Comparison of ENCODE assay signal across 31 cellular contexts in the genomic region with DNA sequence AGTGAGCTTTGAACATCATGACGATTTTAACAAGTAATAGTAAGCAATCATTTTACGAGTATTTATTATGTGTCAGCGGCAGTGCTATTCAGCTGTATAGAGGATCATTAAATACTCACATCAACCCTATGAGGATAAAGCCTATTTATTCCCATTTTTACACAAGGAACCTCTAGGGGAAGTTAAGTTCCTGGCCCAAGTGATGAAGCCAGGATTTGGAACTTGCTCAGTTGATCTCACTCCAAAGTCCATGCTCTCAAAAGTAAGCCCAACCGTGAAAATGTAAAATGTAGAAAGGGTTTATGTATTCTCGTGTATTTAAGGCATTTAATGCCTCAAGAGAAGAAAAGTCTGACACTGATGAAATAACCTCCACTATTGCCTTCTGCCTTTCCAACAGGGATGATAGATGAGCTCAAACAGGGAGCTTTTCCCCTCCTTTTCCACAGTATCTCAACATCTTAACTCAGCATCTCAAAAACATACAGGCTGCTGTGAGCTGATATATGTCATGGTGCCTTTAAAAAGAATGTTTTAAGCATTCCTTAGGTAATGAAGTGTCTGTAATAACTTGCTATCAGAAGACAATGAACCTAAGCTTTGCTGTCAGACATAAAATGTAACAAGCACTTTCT. TPM values are rescaled to one million over a fixed set of nuclear protein-coding genes. Genes with fewer than 3 reads are reported as not detected.
"Had no signal": no experiment of that assay in that cellular context is flagged by ENCODE, and none has a peak within 500 bp of the region (broad histone marks: within the 10 kb centered on the region; RNA-seq: fewer than 3 reads in every experiment).

No MANE protein-coding gene starts in this region.

- H3K4me3 Mint-ChIP-seq: central memory CD8-positive, alpha-beta T cell; memory B cell; naive B cell; natural killer cell treated with Interleukin-12 subunit alpha and Interleukin-12 subunit beta and Interleukin-15 and Interleukin-18, amount 100 ng/mL, for 72 hours; neural progenitor cell; stimulated activated effector memory CD8-positive, alpha-beta T cell treated with anti-CD3 and anti-CD28 coated beads, Interleukin-12 subunit alpha, Interleukin-12 subunit beta, amount 100 ng/mL, for 72 hours had no signal

- DNase-seq: colonic mucosa; dermis blood vessel endothelial cell; effector memory CD4-positive, alpha-beta T cell; foreskin keratinocyte; glutamatergic neuron; hypothalamus; left lung; mucosa of descending colon; naive B cell; psoas muscle; right lobe of liver; small intestine; stimulated activated CD4-positive, alpha-beta T cell treated with anti-CD3 and anti-CD28 coated beads, Interleukin-12 subunit alpha, Interleukin-12 subunit beta, amount 100 ng/mL, for 4 hours; stimulated activated CD4-positive, alpha-beta T cell treated with anti-CD3 and anti-CD28 coated beads, Interleukin-2, amount 100 ng/mL, for 24 hours; stimulated activated CD4-positive, alpha-beta T cell treated with anti-CD3 and anti-CD28 coated beads, Interleukin-4, amount 100 ng/mL, for 24 hours; stimulated activated naive CD4-positive, alpha-beta T cell treated with Interleukin-2 at 50 U/mL for 16 hours; stomach; thyroid gland; trophoblast cell had no signal

- H3K27ac ChIP-seq: colonic mucosa, esophagus muscularis mucosa, foreskin keratinocyte, gastroesophageal sphincter, left lung, neural progenitor cell, psoas muscle, right lobe of liver, stomach, thyroid gland, vagina had no signal

- ATAC-seq: foreskin keratinocyte; gastroesophageal sphincter; left lung; mucosa of descending colon; natural killer cell treated with Interleukin-12 subunit alpha and Interleukin-12 subunit beta and Interleukin-15 and Interleukin-18, amount 100 ng/mL, for 72 hours; psoas muscle; stimulated activated effector memory CD8-positive, alpha-beta T cell treated with anti-CD3 and anti-CD28 coated beads, Interleukin-12 subunit alpha, Interleukin-12 subunit beta, amount 100 ng/mL, for 72 hours had no signal

- H3K36me3 ChIP-seq: colonic mucosa, gastroesophageal sphincter, left lung, neural progenitor cell, stomach, thyroid gland, vagina had no signal

- H3K4me2 ChIP-seq: neural progenitor cell had no signal

- H3K27me3 ChIP-seq: colonic mucosa, left lung, neural progenitor cell, right lobe of liver, thyroid gland, vagina had no signal

- H3K36me3 Mint-ChIP-seq: memory B cell; naive B cell; natural killer cell treated with Interleukin-12 subunit alpha and Interleukin-12 subunit beta and Interleukin-15 and Interleukin-18, amount 100 ng/mL, for 72 hours; neural progenitor cell; stimulated activated effector memory CD8-positive, alpha-beta T cell treated with anti-CD3 and anti-CD28 coated beads, Interleukin-12 subunit alpha, Interleukin-12 subunit beta, amount 100 ng/mL, for 72 hours had no signal

- H3K9ac ChIP-seq: neural progenitor cell had no signal

- H3K9me3 Mint-ChIP-seq: central memory CD8-positive, alpha-beta T cell; memory B cell; natural killer cell treated with Interleukin-12 subunit alpha and Interleukin-12 subunit beta and Interleukin-15 and Interleukin-18, amount 100 ng/mL, for 72 hours; neural progenitor cell; stimulated activated effector memory CD8-positive, alpha-beta T cell treated with anti-CD3 and anti-CD28 coated beads, Interleukin-12 subunit alpha, Interleukin-12 subunit beta, amount 100 ng/mL, for 72 hours had no signal

- H3K4me1 ChIP-seq: colonic mucosa, esophagus muscularis mucosa, foreskin keratinocyte, gastroesophageal sphincter, left lung, neural progenitor cell, psoas muscle, stomach, thyroid gland, vagina had no signal

- H3K4me3 ChIP-seq: colonic mucosa, esophagus muscularis mucosa, gastroesophageal sphincter, left lung, lung, mucosa of descending colon, neural progenitor cell, psoas muscle, right lobe of liver, stomach, thyroid gland, vagina had no signal

- H2AFZ ChIP-seq: neural progenitor cell had no signal

- H3K27ac Mint-ChIP-seq: memory B cell; naive B cell; natural killer cell treated with Interleukin-12 subunit alpha and Interleukin-12 subunit beta and Interleukin-15 and Interleukin-18, amount 100 ng/mL, for 72 hours; neural progenitor cell; stimulated activated effector memory CD8-positive, alpha-beta T cell treated with anti-CD3 and anti-CD28 coated beads, Interleukin-12 subunit alpha, Interleukin-12 subunit beta, amount 100 ng/mL, for 72 hours had no signal

- H3K9me3 ChIP-seq: colonic mucosa, esophagus muscularis mucosa, gastroesophageal sphincter, left lung, mucosa of descending colon, psoas muscle, right lobe of liver, stomach, thyroid gland, vagina had no signal

- H3K4me1 Mint-ChIP-seq: central memory CD8-positive, alpha-beta T cell; memory B cell; naive B cell; neural progenitor cell; stimulated activated effector memory CD8-positive, alpha-beta T cell treated with anti-CD3 and anti-CD28 coated beads, Interleukin-12 subunit alpha, Interleukin-12 subunit beta, amount 100 ng/mL, for 72 hours had no signal

- FAIRE-seq: endothelial cell of umbilical vein, keratinocyte, small intestine had no signal

RNA-seq across cellular contexts. Expression of a gene that starts 36.9 kb away (rescaled TPM):
- total RNA-seq: chondrocyte; foreskin keratinocyte; natural killer cell treated with Interleukin-12 subunit alpha and Interleukin-12 subunit beta and Interleukin-15 and Interleukin-18, amount 100 ng/mL, for 72 hours had no signal
- polyA plus RNA-seq: foreskin keratinocyte, keratinocyte had no signal
